ENCODE assay signal across 10 cellular contexts in genomic region chr11:87281496-87281895, GRCh38.
DNase-seq lines count a peak whose midpoint lies in the region; ATAC-seq, FAIRE-seq and TF ChIP-seq lines count a peak whose summit lies in the region.
"Had no signal": no experiment of that assay in that cellular context is flagged by ENCODE, and none has a peak within 500 bp of the region (broad histone marks: within the 10 kb centered on the region; RNA-seq: fewer than 3 reads in every experiment).

No MANE protein-coding gene starts in this region.

- intact Hi-C loops in pancreas (cut with DNase I), result loop anchor here in 1 of 3 donors (10.0 kb wide), 2 partner anchors 337 to 417 kb away; no protein-coding TSS in a partner anchor
- intact Hi-C loops in posterior cingulate gyrus (cut with DNase I), result no loop called here

- H3K9me3 ChIP-seq in pancreas, result no peaks in the 10 kb centered on the region

- CTCF ChIA-PET in RWPE1 (lab: Yijun Ruan, JAX), result interaction anchor here (0.6 kb wide), 1 partner anchor 350 kb away, joined by 3 read pairs; no protein-coding TSS in a partner anchor

- POLR2A ChIA-PET in RWPE1 (lab: Yijun Ruan, JAX; ENCODE audit: low non-redundant PET), result no interaction called here

- H3K27ac ChIP-seq in RWPE1 (no peak overlapping the region), pancreas (no peak overlapping the region)

- DNase-seq in HCEC 1CT (peak; percentile 85), RWPE1 (ENCODE audit: low spot score) (peak; percentile 46), fibroblast of peridontal ligament (ENCODE audit: extremely low read depth) (peak; percentile 92), pancreas (no peak), kidney glomerular epithelial cell (lab: John Stamatoyannopoulos, UW) (no peak), posterior cingulate gyrus (no peak)
- no peak for DNase-seq in activated CD4-positive, alpha-beta T cell treated with anti-CD3 and anti-CD28 coated beads, Interleukin-2, amount 50 U/mL, for 48 hours
- no peak for DNase-seq in activated CD8-positive, alpha-beta memory T cell treated with anti-CD3 and anti-CD28 coated beads for 24 hours
- DNase-seq: activated effector memory CD4-positive, alpha-beta T cell treated with Interleukin-2 at 50 U/mL for 16 hours; SHP77 had no signal

- H3K36me3 ChIP-seq in pancreas, result no peaks in the 10 kb centered on the region

- no peaks in the 10 kb centered on the region for H3K27me3 ChIP-seq in pancreas

- peak; percentile 64 to 82 (median 68) for ATAC-seq in pancreas

- no peak overlapping the region for H3K4me3 ChIP-seq in pancreas

- WGBS in pancreas, 2 donors, result 57% methylated on average over 3 of the region's 3 CpGs

- TF ChIP-seq CTCF in RWPE1 (conservative IDR thresholded peaks at IDR 0.05; ENCODE audit: low read depth), result peak; percentile 51
- no peak for TF ChIP-seq CTCF in pancreas (IDR thresholded peaks at IDR 0.05)

- no peaks in the 10 kb centered on the region for H3K4me1 ChIP-seq in pancreas

- peak; percentile 41 for FAIRE-seq in pancreas (lab: Jason Lieb, UNC)

Comparison
In these comparisons a context has a peak if more than half of its experiments do, and no peak if none do; other contexts are left out.
1. DNase-seq: peak in HCEC 1CT (single experiment), RWPE1 (single experiment) and fibroblast of peridontal ligament (single experiment); none in pancreas (0 of 6), activated CD4-positive, alpha-beta T cell treated with anti-CD3 and anti-CD28 coated beads, Interleukin-2, amount 50 U/mL, for 48 hours (0 of 2), kidney glomerular epithelial cell (single experiment), activated CD8-positive, alpha-beta memory T cell treated with anti-CD3 and anti-CD28 coated beads for 24 hours (single experiment) and posterior cingulate gyrus (0 of 10).